Comparison of ENCODE assay signal across 8 cellular contexts in the genomic region with DNA sequence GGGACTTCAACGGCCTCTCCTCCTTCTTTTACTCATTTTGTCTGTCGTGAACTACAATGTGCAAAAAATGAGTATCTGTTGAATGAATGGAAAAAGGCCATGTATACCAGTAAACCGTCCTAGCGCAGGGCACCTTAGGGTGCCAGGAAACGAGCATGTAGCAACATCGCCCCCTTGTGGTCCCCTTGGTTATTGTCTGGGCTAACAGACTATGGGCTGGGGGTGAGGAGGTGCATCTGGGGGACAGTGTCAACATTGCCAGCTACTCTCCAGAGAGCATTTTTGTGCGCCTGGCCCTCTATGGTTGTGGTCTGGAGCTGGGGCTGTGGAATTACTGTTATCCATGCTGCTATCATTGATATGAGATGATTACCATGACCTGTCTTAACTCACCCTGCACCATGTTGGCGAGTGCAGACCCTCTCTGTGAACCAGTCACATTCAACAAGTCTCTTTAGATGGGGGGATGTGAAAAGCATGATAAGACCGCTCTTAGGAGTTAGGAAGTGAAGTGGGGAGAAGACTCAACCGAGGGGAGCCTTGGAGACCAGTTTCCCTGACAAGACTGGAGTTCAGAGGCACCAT. TPM values are rescaled to one million over a fixed set of nuclear protein-coding genes. Genes with fewer than 3 reads are reported as not detected.
DNase-seq lines count a peak whose midpoint lies in the region; ATAC-seq and TF ChIP-seq lines count a peak whose summit lies in the region.

No MANE protein-coding gene starts in this region.

- no peak for ATAC-seq in GM21390 (IDR thresholded peaks at IDR 0.05; ENCODE audit: unreplicated experiment)

- DNase-seq in activated gamma-delta T cell treated with Interleukin-2 at 50 U/mL for 16 hours (peak; percentile 81), activated gamma-delta T cell (lab: John Stamatoyannopoulos, UW) (no peak), NCI-H345 (lab: John Stamatoyannopoulos, UW) (peak; percentile 36), dorsolateral prefrontal cortex (peak in 9 of 10 donors; percentile 45 to 74 (median 58)), mesothelial cell of epicardium (ENCODE audit: low spot score in 2 of 2, unreplicated experiment in 2 of 2) (peak; percentile 53 to 80)
- peak; percentile 83 for DNase-seq in activated CD4-positive, alpha-beta T cell treated with anti-CD3 and anti-CD28 coated beads, Interleukin-2, amount 10 ng/mL, durations not matched to agents 7 days and 5 days
- DNase-seq in stimulated activated CD8-positive, alpha-beta memory T cell treated with anti-CD3 and anti-CD28 coated beads, Interleukin-4, amount 100 ng/mL, for 48 hours = peak; percentile 94

- CTCF ChIA-PET in activated CD4-positive, alpha-beta T cell treated with anti-CD3 and anti-CD28 coated beads, Interleukin-2, amount 10 ng/mL, durations not matched to agents 7 days and 5 days (lab: Charles Lee) = interaction anchor here (1.1 to 1.5 kb wide), 3 partner anchors 21 to 94 kb away, joined by 3 to 4 read pairs (median 3); no protein-coding TSS in a partner anchor

- H3K36me3 Mint-ChIP-seq in activated CD4-positive, alpha-beta T cell treated with anti-CD3 and anti-CD28 coated beads, Interleukin-2, amount 10 ng/mL, durations not matched to agents 7 days and 5 days (ENCODE audit: low read depth) = peaks cover 27% of the 10 kb centered on the region
- H3K36me3 Mint-ChIP-seq in mesothelial cell of epicardium = peaks cover 22% of the 10 kb centered on the region

- TF ChIP-seq CTCF in dorsolateral prefrontal cortex (IDR thresholded peaks at IDR 0.05 in 54 of 56, conservative IDR thresholded peaks at IDR 0.05 in 2 of 56; ENCODE audit: low read depth in 1 of 56, partially characterized antibody in 56 of 56) (peak; percentile 57 to 88 (median 80)), mesothelial cell of epicardium (IDR thresholded peaks at IDR 0.05; ENCODE audit: unreplicated experiment) (peak; percentile 82)

- H3K27ac ChIP-seq in dorsolateral prefrontal cortex = no peak overlapping the region

- no peaks in the 10 kb centered on the region for H3K27me3 Mint-ChIP-seq in activated CD4-positive, alpha-beta T cell treated with anti-CD3 and anti-CD28 coated beads, Interleukin-2, amount 10 ng/mL, durations not matched to agents 7 days and 5 days
- no peaks in the 10 kb centered on the region for H3K27me3 Mint-ChIP-seq in mesothelial cell of epicardium (ENCODE audit: low read depth)

- no peaks in the 10 kb centered on the region for H3K4me1 Mint-ChIP-seq in activated CD4-positive, alpha-beta T cell treated with anti-CD3 and anti-CD28 coated beads, Interleukin-2, amount 10 ng/mL, durations not matched to agents 7 days and 5 days
- no peaks in the 10 kb centered on the region for H3K4me1 Mint-ChIP-seq in mesothelial cell of epicardium

- intact Hi-C loops in dorsolateral prefrontal cortex (cut with DNase I) = loop anchor here (1.0 to 2.0 kb wide), 2 partner anchors 46 to 47 kb away; no protein-coding TSS in a partner anchor

- H3K9me3 Mint-ChIP-seq in activated CD4-positive, alpha-beta T cell treated with anti-CD3 and anti-CD28 coated beads, Interleukin-2, amount 10 ng/mL, durations not matched to agents 7 days and 5 days = no peaks in the 10 kb centered on the region
- H3K9me3 Mint-ChIP-seq in mesothelial cell of epicardium = no peaks in the 10 kb centered on the region

- POLR2A ChIA-PET in activated CD4-positive, alpha-beta T cell treated with anti-CD3 and anti-CD28 coated beads, Interleukin-2, amount 10 ng/mL, durations not matched to agents 7 days and 5 days (lab: Charles Lee) = no interaction called here

- no peak overlapping the region for H3K27ac Mint-ChIP-seq in activated CD4-positive, alpha-beta T cell treated with anti-CD3 and anti-CD28 coated beads, Interleukin-2, amount 10 ng/mL, durations not matched to agents 7 days and 5 days
- no peak overlapping the region for H3K27ac Mint-ChIP-seq in mesothelial cell of epicardium

- H3K4me3 Mint-ChIP-seq in activated CD4-positive, alpha-beta T cell treated with anti-CD3 and anti-CD28 coated beads, Interleukin-2, amount 10 ng/mL, durations not matched to agents 7 days and 5 days = no peak overlapping the region
- H3K4me3 Mint-ChIP-seq in mesothelial cell of epicardium = no peak overlapping the region

- no peaks in the 10 kb centered on the region for H3K27me3 ChIP-seq in dorsolateral prefrontal cortex

- H3K4me3 ChIP-seq in dorsolateral prefrontal cortex = no peak overlapping the region

RNA-seq across cellular contexts. Expression of a gene that starts 22.8 kb away (rescaled TPM):
- not detected for total RNA-seq in activated CD4-positive, alpha-beta T cell treated with anti-CD3 and anti-CD28 coated beads, Interleukin-2, amount 10 ng/mL, durations not matched to agents 7 days and 5 days
- total RNA-seq in dorsolateral prefrontal cortex = 1 to 10 TPM in 38 of 120 experiments, under 1 TPM in 78, not detected in 4; 0.15 to 5.0 (median 0.72) TPM
- total RNA-seq in mesothelial cell of epicardium = 0.62 to 2.8 TPM (median 1.7 TPM) in 3 replicates

RNA-seq across cellular contexts. Expression of a gene that starts 41.4 kb away (rescaled TPM):
- 10 to 100 TPM; 75.4 to 86.9 TPM for total RNA-seq in activated CD4-positive, alpha-beta T cell treated with anti-CD3 and anti-CD28 coated beads, Interleukin-2, amount 10 ng/mL, durations not matched to agents 7 days and 5 days
- total RNA-seq in dorsolateral prefrontal cortex (10 to 100 TPM; 38.8 to 67.5 (median 53.3) TPM), mesothelial cell of epicardium (40.1 to 42.0 TPM (median 40.6 TPM) in 3 replicates)

RNA-seq across cellular contexts. Expression of a gene that starts 42.1 kb away (rescaled TPM):
- 10 to 100 TPM; 10.0 to 10.6 TPM for total RNA-seq in activated CD4-positive, alpha-beta T cell treated with anti-CD3 and anti-CD28 coated beads, Interleukin-2, amount 10 ng/mL, durations not matched to agents 7 days and 5 days
- total RNA-seq in dorsolateral prefrontal cortex = 10 to 100 TPM in 60 of 120 experiments, 1 to 10 TPM in 60; 5.5 to 28.5 (median 10.0) TPM
- 11.1 to 13.1 TPM (median 12.4 TPM) in 3 replicates for total RNA-seq in mesothelial cell of epicardium

RNA-seq across cellular contexts. Expression of a gene that starts 54.4 kb away (rescaled TPM):
- 100 to 1,000 TPM; 111 to 127 TPM for total RNA-seq in activated CD4-positive, alpha-beta T cell treated with anti-CD3 and anti-CD28 coated beads, Interleukin-2, amount 10 ng/mL, durations not matched to agents 7 days and 5 days
- total RNA-seq in dorsolateral prefrontal cortex (10 to 100 TPM; 27.0 to 56.5 (median 36.4) TPM), mesothelial cell of epicardium (67.6 to 78.9 TPM (median 71.8 TPM) in 3 replicates)

RNA-seq across cellular contexts. Expression of a gene that starts 54.7 kb away (rescaled TPM):
- 10 to 100 TPM; 10.5 to 12.1 TPM for total RNA-seq in activated CD4-positive, alpha-beta T cell treated with anti-CD3 and anti-CD28 coated beads, Interleukin-2, amount 10 ng/mL, durations not matched to agents 7 days and 5 days
- total RNA-seq in dorsolateral prefrontal cortex = 10 to 100 TPM in 65 of 120 experiments, 1 to 10 TPM in 55; 5.5 to 19.9 (median 10.1) TPM
- total RNA-seq in mesothelial cell of epicardium = 21.7 to 22.7 TPM (median 22.1 TPM) in 3 replicates
